1 cellular context compared by ENCODE assay signal in the genomic region with DNA sequence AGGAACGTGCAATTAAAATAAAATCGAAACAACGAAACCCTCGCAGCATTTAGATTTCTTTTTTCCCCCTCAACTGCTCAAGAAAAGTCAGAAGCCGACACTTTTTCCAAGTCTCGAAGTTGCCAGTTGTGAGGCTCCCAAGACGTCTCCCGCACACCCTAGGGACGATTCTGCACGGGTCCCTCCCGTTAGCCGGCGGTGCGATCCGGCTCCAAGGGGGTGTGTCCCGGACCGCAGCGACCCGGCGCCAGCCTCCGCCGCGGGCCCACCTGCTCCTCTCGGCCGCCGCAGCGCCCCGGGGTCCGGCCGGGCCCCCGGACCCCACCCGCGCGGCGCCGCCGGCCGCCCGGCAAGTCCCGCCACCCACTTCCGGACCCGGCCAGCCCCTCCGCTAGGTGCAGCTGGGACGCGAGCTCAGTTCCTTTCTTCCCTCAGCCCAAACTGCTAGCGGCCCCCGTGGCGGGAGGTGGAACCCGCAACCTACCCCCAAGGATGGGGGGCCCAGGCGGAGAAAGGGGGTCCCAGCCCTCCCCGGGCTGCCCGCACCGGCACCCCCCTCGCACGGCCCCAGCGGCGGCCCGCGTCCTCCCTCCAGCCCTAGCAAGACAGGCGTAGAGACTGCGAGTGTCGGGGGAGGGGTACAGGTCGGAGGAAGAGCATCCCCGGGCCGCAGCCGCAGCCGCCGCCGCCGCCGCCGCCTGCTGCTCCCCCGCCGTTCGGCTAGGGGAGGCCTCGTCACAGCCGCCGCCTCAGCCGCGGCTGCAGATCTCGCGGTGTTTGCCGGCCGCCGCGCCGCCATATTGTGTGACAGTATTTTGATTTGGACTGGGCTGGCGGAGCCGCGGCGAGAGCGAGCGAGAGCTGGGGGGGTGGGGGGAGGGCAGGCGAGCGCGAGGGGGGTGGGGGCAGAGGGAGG.
TF ChIP-seq lines count a peak whose summit lies in the region.

No MANE protein-coding gene starts in this region.

TF ChIP-seq in HepG2, 621 proteins besides CTCF, POLR2A, EP300 and RAD21 (continued from another document and continues in another):
- TF ChIP-seq, protein P1, sequence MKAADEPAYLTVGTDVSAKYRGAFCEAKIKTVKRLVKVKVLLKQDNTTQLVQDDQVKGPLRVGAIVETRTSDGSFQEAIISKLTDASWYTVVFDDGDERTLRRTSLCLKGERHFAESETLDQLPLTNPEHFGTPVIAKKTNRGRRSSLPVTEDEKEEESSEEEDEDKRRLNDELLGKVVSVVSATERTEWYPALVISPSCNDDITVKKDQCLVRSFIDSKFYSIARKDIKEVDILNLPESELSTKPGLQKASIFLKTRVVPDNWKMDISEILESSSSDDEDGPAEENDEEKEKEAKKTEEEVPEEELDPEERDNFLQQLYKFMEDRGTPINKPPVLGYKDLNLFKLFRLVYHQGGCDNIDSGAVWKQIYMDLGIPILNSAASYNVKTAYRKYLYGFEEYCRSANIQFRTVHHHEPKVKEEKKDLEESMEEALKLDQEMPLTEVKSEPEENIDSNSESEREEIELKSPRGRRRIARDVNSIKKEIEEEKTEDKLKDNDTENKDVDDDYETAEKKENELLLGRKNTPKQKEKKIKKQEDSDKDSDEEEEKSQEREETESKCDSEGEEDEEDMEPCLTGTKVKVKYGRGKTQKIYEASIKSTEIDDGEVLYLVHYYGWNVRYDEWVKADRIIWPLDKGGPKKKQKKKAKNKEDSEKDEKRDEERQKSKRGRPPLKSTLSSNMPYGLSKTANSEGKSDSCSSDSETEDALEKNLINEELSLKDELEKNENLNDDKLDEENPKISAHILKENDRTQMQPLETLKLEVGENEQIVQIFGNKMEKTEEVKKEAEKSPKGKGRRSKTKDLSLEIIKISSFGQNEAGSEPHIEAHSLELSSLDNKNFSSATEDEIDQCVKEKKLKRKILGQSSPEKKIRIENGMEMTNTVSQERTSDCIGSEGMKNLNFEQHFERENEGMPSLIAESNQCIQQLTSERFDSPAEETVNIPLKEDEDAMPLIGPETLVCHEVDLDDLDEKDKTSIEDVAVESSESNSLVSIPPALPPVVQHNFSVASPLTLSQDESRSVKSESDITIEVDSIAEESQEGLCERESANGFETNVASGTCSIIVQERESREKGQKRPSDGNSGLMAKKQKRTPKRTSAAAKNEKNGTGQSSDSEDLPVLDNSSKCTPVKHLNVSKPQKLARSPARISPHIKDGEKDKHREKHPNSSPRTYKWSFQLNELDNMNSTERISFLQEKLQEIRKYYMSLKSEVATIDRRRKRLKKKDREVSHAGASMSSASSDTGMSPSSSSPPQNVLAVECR (CRISPR knock-in tag; IDR thresholded peaks at IDR 0.05; ENCODE audit: borderline replicate concordance), result peak; percentile 85; the same call in 1 of the 2 replicates
- TF ChIP-seq ZNF792 (CRISPR knock-in tag; IDR thresholded peaks at IDR 0.05) (no peak), ZNF121 (CRISPR knock-in tag; IDR thresholded peaks at IDR 0.05) (peak; percentile 46; the same call in 1 of the 2 replicates), ZNF451 (CRISPR knock-in tag; IDR thresholded peaks at IDR 0.05) (peak; percentile 81), AGO2 (optimal IDR thresholded peaks at IDR 0.05; ENCODE audit: low read depth, low read length) (peak; percentile 62), ZNF383 (CRISPR knock-in tag; IDR thresholded peaks at IDR 0.05; ENCODE audit: borderline replicate concordance) (0 out of 2 replicates have a peak, but pooled peaks have one; percentile 34), SMARCC2 (IDR thresholded peaks at IDR 0.05) (no peak), NFKBIZ (CRISPR knock-in tag; IDR thresholded peaks at IDR 0.05) (peak; percentile 19; the same call in 1 of the 2 replicates), MYNN (CRISPR knock-in tag; IDR thresholded peaks at IDR 0.05; ENCODE audit: low read depth) (0 out of 2 replicates have a peak, but pooled peaks have one; percentile 67), HOXA9 (CRISPR knock-in tag; IDR thresholded peaks at IDR 0.05; ENCODE audit: borderline replicate concordance) (0 out of 2 replicates have a peak, but pooled peaks have one; percentile 74), ZNF501 (CRISPR knock-in tag; IDR thresholded peaks at IDR 0.05) (peak; percentile 66; the same call in 1 of the 2 replicates), EZH2 (conservative IDR thresholded peaks at IDR 0.05; ENCODE audit: low read depth, low read length) (no peak), ZNF678 (CRISPR knock-in tag; IDR thresholded peaks at IDR 0.05) (peak; percentile 68; the same call in 1 of the 2 replicates), ZBTB3 (CRISPR knock-in tag; IDR thresholded peaks at IDR 0.05; ENCODE audit: borderline replicate concordance, low read depth) (0 out of 2 replicates have a peak, but pooled peaks have one; percentile 59), SRSF1 (optimal IDR thresholded peaks at IDR 0.05; ENCODE audit: low read depth, low read length) (peak; percentile 98), ZFP82 (CRISPR knock-in tag; IDR thresholded peaks at IDR 0.05; ENCODE audit: borderline replicate concordance) (peak; percentile 92), ZNF556 (CRISPR knock-in tag; IDR thresholded peaks at IDR 0.05; ENCODE audit: borderline replicate concordance) (peak; percentile 81; the same call in 1 of the 2 replicates), MTA1 (CRISPR knock-in tag; IDR thresholded peaks at IDR 0.05; ENCODE audit: borderline replicate concordance) (peak; percentile 63; the same call in 1 of the 2 replicates)
- TF ChIP-seq, protein P2, sequence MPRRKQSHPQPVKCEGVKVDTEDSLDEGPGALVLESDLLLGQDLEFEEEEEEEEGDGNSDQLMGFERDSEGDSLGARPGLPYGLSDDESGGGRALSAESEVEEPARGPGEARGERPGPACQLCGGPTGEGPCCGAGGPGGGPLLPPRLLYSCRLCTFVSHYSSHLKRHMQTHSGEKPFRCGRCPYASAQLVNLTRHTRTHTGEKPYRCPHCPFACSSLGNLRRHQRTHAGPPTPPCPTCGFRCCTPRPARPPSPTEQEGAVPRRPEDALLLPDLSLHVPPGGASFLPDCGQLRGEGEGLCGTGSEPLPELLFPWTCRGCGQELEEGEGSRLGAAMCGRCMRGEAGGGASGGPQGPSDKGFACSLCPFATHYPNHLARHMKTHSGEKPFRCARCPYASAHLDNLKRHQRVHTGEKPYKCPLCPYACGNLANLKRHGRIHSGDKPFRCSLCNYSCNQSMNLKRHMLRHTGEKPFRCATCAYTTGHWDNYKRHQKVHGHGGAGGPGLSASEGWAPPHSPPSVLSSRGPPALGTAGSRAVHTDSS (CRISPR knock-in tag; conservative IDR thresholded peaks at IDR 0.05), result no peak
- TF ChIP-seq, protein P3, sequence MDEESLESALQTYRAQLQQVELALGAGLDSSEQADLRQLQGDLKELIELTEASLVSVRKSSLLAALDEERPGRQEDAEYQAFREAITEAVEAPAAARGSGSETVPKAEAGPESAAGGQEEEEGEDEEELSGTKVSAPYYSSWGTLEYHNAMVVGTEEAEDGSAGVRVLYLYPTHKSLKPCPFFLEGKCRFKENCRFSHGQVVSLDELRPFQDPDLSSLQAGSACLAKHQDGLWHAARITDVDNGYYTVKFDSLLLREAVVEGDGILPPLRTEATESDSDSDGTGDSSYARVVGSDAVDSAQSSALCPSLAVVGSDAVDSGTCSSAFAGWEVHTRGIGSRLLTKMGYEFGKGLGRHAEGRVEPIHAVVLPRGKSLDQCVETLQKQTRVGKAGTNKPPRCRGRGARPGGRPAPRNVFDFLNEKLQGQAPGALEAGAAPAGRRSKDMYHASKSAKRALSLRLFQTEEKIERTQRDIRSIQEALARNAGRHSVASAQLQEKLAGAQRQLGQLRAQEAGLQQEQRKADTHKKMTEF (CRISPR knock-in tag; IDR thresholded peaks at IDR 0.05), result peak; percentile 48; the same call in 1 of the 2 replicates
- TF ChIP-seq, protein P4, sequence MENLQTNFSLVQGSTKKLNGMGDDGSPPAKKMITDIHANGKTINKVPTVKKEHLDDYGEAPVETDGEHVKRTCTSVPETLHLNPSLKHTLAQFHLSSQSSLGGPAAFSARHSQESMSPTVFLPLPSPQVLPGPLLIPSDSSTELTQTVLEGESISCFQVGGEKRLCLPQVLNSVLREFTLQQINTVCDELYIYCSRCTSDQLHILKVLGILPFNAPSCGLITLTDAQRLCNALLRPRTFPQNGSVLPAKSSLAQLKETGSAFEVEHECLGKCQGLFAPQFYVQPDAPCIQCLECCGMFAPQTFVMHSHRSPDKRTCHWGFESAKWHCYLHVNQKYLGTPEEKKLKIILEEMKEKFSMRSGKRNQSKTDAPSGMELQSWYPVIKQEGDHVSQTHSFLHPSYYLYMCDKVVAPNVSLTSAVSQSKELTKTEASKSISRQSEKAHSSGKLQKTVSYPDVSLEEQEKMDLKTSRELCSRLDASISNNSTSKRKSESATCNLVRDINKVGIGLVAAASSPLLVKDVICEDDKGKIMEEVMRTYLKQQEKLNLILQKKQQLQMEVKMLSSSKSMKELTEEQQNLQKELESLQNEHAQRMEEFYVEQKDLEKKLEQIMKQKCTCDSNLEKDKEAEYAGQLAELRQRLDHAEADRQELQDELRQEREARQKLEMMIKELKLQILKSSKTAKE (CRISPR knock-in tag; IDR thresholded peaks at IDR 0.05; ENCODE audit: borderline replicate concordance), result peak; percentile 71
- TF ChIP-seq, protein P5, sequence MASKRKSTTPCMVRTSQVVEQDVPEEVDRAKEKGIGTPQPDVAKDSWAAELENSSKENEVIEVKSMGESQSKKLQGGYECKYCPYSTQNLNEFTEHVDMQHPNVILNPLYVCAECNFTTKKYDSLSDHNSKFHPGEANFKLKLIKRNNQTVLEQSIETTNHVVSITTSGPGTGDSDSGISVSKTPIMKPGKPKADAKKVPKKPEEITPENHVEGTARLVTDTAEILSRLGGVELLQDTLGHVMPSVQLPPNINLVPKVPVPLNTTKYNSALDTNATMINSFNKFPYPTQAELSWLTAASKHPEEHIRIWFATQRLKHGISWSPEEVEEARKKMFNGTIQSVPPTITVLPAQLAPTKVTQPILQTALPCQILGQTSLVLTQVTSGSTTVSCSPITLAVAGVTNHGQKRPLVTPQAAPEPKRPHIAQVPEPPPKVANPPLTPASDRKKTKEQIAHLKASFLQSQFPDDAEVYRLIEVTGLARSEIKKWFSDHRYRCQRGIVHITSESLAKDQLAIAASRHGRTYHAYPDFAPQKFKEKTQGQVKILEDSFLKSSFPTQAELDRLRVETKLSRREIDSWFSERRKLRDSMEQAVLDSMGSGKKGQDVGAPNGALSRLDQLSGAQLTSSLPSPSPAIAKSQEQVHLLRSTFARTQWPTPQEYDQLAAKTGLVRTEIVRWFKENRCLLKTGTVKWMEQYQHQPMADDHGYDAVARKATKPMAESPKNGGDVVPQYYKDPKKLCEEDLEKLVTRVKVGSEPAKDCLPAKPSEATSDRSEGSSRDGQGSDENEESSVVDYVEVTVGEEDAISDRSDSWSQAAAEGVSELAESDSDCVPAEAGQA (IDR thresholded peaks at IDR 0.05; ENCODE audit: low read depth), result peak; percentile 93
- TF ChIP-seq, protein P5 (CRISPR knock-in tag; IDR thresholded peaks at IDR 0.05; ENCODE audit: borderline replicate concordance), result no peak
- TF ChIP-seq, protein P6, sequence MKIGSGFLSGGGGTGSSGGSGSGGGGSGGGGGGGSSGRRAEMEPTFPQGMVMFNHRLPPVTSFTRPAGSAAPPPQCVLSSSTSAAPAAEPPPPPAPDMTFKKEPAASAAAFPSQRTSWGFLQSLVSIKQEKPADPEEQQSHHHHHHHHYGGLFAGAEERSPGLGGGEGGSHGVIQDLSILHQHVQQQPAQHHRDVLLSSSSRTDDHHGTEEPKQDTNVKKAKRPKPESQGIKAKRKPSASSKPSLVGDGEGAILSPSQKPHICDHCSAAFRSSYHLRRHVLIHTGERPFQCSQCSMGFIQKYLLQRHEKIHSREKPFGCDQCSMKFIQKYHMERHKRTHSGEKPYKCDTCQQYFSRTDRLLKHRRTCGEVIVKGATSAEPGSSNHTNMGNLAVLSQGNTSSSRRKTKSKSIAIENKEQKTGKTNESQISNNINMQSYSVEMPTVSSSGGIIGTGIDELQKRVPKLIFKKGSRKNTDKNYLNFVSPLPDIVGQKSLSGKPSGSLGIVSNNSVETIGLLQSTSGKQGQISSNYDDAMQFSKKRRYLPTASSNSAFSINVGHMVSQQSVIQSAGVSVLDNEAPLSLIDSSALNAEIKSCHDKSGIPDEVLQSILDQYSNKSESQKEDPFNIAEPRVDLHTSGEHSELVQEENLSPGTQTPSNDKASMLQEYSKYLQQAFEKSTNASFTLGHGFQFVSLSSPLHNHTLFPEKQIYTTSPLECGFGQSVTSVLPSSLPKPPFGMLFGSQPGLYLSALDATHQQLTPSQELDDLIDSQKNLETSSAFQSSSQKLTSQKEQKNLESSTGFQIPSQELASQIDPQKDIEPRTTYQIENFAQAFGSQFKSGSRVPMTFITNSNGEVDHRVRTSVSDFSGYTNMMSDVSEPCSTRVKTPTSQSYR (CRISPR knock-in tag; IDR thresholded peaks at IDR 0.05; ENCODE audit: borderline replicate concordance), result peak; percentile 54
- TF ChIP-seq, protein P7, sequence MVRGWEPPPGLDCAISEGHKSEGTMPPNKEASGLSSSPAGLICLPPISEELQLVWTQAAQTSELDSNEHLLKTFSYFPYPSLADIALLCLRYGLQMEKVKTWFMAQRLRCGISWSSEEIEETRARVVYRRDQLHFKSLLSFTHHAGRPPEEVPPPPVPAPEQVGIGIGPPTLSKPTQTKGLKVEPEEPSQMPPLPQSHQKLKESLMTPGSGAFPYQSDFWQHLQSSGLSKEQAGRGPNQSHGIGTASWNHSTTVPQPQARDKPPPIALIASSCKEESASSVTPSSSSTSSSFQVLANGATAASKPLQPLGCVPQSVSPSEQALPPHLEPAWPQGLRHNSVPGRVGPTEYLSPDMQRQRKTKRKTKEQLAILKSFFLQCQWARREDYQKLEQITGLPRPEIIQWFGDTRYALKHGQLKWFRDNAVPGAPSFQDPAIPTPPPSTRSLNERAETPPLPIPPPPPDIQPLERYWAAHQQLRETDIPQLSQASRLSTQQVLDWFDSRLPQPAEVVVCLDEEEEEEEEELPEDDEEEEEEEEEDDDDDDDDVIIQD (CRISPR knock-in tag; IDR thresholded peaks at IDR 0.05; ENCODE audit: low read depth), result no peak
- TF ChIP-seq, protein P8, sequence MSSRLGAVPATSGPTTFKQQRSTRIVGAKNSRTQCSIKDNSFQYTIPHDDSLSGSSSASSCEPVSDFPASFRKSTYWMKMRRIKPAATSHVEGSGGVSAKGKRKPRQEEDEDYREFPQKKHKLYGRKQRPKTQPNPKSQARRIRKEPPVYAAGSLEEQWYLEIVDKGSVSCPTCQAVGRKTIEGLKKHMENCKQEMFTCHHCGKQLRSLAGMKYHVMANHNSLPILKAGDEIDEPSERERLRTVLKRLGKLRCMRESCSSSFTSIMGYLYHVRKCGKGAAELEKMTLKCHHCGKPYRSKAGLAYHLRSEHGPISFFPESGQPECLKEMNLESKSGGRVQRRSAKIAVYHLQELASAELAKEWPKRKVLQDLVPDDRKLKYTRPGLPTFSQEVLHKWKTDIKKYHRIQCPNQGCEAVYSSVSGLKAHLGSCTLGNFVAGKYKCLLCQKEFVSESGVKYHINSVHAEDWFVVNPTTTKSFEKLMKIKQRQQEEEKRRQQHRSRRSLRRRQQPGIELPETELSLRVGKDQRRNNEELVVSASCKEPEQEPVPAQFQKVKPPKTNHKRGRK (CRISPR knock-in tag; IDR thresholded peaks at IDR 0.05), result no peak
